Comparison of ENCODE assay signal across 36 cellular contexts in the genomic region with DNA sequence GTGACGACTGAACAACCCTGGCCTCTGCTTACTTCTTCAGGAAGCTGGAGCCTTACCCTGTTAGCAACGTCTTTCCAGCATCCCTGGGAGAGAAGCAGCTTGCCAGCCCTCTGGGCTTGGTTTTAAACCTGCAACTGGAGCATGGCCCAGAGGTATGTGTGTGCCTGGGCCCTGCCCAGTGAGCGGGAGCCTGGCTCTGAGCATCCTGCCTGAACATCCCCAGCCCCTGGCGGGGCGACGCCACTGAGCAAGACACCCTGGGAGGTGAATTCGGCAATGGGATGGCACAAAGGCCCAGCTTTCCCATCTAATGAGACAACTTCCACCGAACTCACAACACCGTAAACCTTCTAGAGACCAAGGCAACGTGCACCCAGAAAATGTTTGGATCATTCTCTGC. TPM values are rescaled to one million over a fixed set of nuclear protein-coding genes. Genes with fewer than 3 reads are reported as not detected.
"Had no signal": no experiment of that assay in that cellular context is flagged by ENCODE, and none has a peak within 500 bp of the region (broad histone marks: within the 10 kb centered on the region; RNA-seq: fewer than 3 reads in every experiment).

No MANE protein-coding gene starts in this region.

- H3K27ac Mint-ChIP-seq: activated B cell treated with CpG ODN at 0.5 μM for 24 hours; activated CD4-positive, alpha-beta memory T cell treated with anti-CD3 and anti-CD28 coated beads for 36 hours; activated CD4-positive, alpha-beta T cell treated with anti-CD3 and anti-CD28 coated beads, Interleukin-2, amount 10 ng/mL, durations not matched to agents 24 days and 14 days; activated CD8-positive, alpha-beta T cell treated with anti-CD3 and anti-CD28 coated beads for 36 hours; activated naive CD4-positive, alpha-beta T cell treated with anti-CD3 and anti-CD28 coated beads for 36 hours; activated naive CD4-positive, alpha-beta T cell treated with anti-CD3 and anti-CD28 coated beads, Interleukin-2, amount 50 U/mL, for 72 hours; activated naive CD8-positive, alpha-beta T cell treated with anti-CD3 and anti-CD28 coated beads for 36 hours; activated T-cell treated with anti-CD3 and anti-CD28 coated beads, Interleukin-2, amount 50 U/mL, for 72 hours; activated T-helper 1 cell treated with anti-CD3 and anti-CD28 coated beads, Interleukin-12 subunit alpha, Interleukin-12 subunit beta, Interleukin-2, Interleukin-4 antibody, amounts not matched to agents 30 ng/mL and 10 ng/mL and 1 ng/mL, durations not matched to agents 14 hours and 24 hours and 36 hours; activated T-helper 17 cell treated with anti-CD3 and anti-CD28 coated beads, Interleukin-2, amount 50 U/mL, for 72 hours; T-helper 1 cell treated with Interleukin-12 subunit alpha and Interleukin-12 subunit beta and Interleukin-4 antibody, amounts not matched to agents 30 μg/mL and 1 μg/mL, for 36 hours; T-helper 2 cell treated with Interferon-gamma antibody and Interleukin-4, amounts not matched to agents 5 μg/mL and 100 μg/mL, for 36 hours had no signal

- H3K36me3 Mint-ChIP-seq: activated CD4-positive, alpha-beta memory T cell treated with anti-CD3 and anti-CD28 coated beads for 36 hours; activated naive CD4-positive, alpha-beta T cell treated with anti-CD3 and anti-CD28 coated beads, Interleukin-2, amount 50 U/mL, for 72 hours; activated naive CD8-positive, alpha-beta T cell treated with anti-CD3 and anti-CD28 coated beads for 36 hours had no signal

- H3K9me3 Mint-ChIP-seq: activated B cell treated with CpG ODN at 0.5 μM for 24 hours; activated CD4-positive, alpha-beta memory T cell treated with anti-CD3 and anti-CD28 coated beads for 36 hours; activated CD4-positive, alpha-beta T cell treated with anti-CD3 and anti-CD28 coated beads, Interleukin-2, amount 10 ng/mL, durations not matched to agents 24 days and 14 days; activated CD8-positive, alpha-beta T cell treated with anti-CD3 and anti-CD28 coated beads for 36 hours; activated naive CD4-positive, alpha-beta T cell treated with anti-CD3 and anti-CD28 coated beads for 36 hours; activated naive CD4-positive, alpha-beta T cell treated with anti-CD3 and anti-CD28 coated beads, Interleukin-2, amount 50 U/mL, for 72 hours; activated naive CD8-positive, alpha-beta T cell treated with anti-CD3 and anti-CD28 coated beads for 36 hours; activated T-cell treated with anti-CD3 and anti-CD28 coated beads, Interleukin-2, amount 50 U/mL, for 4 hours; activated T-cell treated with anti-CD3 and anti-CD28 coated beads, Interleukin-2, amount 50 U/mL, for 72 hours; activated T-helper 1 cell treated with anti-CD3 and anti-CD28 coated beads, Interleukin-12 subunit alpha, Interleukin-12 subunit beta, Interleukin-2, Interleukin-4 antibody, amounts not matched to agents 30 ng/mL and 10 ng/mL and 1 ng/mL, durations not matched to agents 14 hours and 24 hours and 36 hours; activated T-helper 17 cell treated with anti-CD3 and anti-CD28 coated beads, Interleukin-2, amount 50 U/mL, for 72 hours; T-helper 1 cell treated with Interleukin-12 subunit alpha and Interleukin-12 subunit beta and Interleukin-4 antibody, amounts not matched to agents 30 μg/mL and 1 μg/mL, for 36 hours; T-helper 2 cell treated with Interferon-gamma antibody and Interleukin-4, amounts not matched to agents 5 μg/mL and 100 μg/mL, for 36 hours had no signal

- ATAC-seq: activated CD8-positive, alpha-beta T cell treated with anti-CD3 and anti-CD28 coated beads for 36 hours; activated naive CD4-positive, alpha-beta T cell treated with anti-CD3 and anti-CD28 coated beads, Interleukin-2, amount 50 U/mL, for 72 hours; activated T-cell treated with anti-CD3 and anti-CD28 coated beads, Interleukin-2, amount 50 U/mL, for 4 hours; activated T-cell treated with anti-CD3 and anti-CD28 coated beads, Interleukin-2, amount 50 U/mL, for 72 hours; activated T-helper 17 cell treated with anti-CD3 and anti-CD28 coated beads, Interleukin-2, amount 50 U/mL, for 72 hours; body of pancreas had no signal

- H3K4me3 Mint-ChIP-seq: activated B cell treated with CpG ODN at 0.5 μM for 24 hours; activated CD4-positive, alpha-beta memory T cell treated with anti-CD3 and anti-CD28 coated beads for 36 hours; activated CD4-positive, alpha-beta T cell treated with anti-CD3 and anti-CD28 coated beads, Interleukin-2, amount 10 ng/mL, durations not matched to agents 24 days and 14 days; activated CD8-positive, alpha-beta T cell treated with anti-CD3 and anti-CD28 coated beads for 36 hours; activated naive CD4-positive, alpha-beta T cell treated with anti-CD3 and anti-CD28 coated beads for 36 hours; activated naive CD8-positive, alpha-beta T cell treated with anti-CD3 and anti-CD28 coated beads for 36 hours; activated T-cell treated with anti-CD3 and anti-CD28 coated beads, Interleukin-2, amount 50 U/mL, for 4 hours; activated T-cell treated with anti-CD3 and anti-CD28 coated beads, Interleukin-2, amount 50 U/mL, for 72 hours; activated T-helper 1 cell treated with anti-CD3 and anti-CD28 coated beads, Interleukin-12 subunit alpha, Interleukin-12 subunit beta, Interleukin-2, Interleukin-4 antibody, amounts not matched to agents 30 ng/mL and 10 ng/mL and 1 ng/mL, durations not matched to agents 14 hours and 24 hours and 36 hours; activated T-helper 17 cell treated with anti-CD3 and anti-CD28 coated beads, Interleukin-2, amount 50 U/mL, for 72 hours; T-helper 1 cell treated with Interleukin-12 subunit alpha and Interleukin-12 subunit beta and Interleukin-4 antibody, amounts not matched to agents 30 μg/mL and 1 μg/mL, for 36 hours; T-helper 2 cell treated with Interferon-gamma antibody and Interleukin-4, amounts not matched to agents 5 μg/mL and 100 μg/mL, for 36 hours had no signal

- H3K4me1 Mint-ChIP-seq: activated B cell treated with CpG ODN at 0.5 μM for 24 hours; activated CD4-positive, alpha-beta T cell treated with anti-CD3 and anti-CD28 coated beads, Interleukin-2, amount 10 ng/mL, durations not matched to agents 24 days and 14 days; activated naive CD8-positive, alpha-beta T cell treated with anti-CD3 and anti-CD28 coated beads for 36 hours; activated T-helper 17 cell treated with anti-CD3 and anti-CD28 coated beads, Interleukin-2, amount 50 U/mL, for 72 hours had no signal

- FAIRE-seq: astrocyte, TTC549 had no signal

- DNase-seq: activated B cell treated with CpG ODN at 0.5 μM for 24 hours; activated CD4-positive, alpha-beta memory T cell treated with anti-CD3 and anti-CD28 coated beads for 36 hours; activated CD4-positive, alpha-beta T cell treated with anti-CD3 and anti-CD28 coated beads for 4 hours; activated CD4-positive, alpha-beta T cell treated with anti-CD3 and anti-CD28 coated beads, Interleukin-2, amount 10 ng/mL, durations not matched to agents 24 days and 14 days; activated CD4-positive, alpha-beta T cell treated with anti-CD3 and anti-CD28 coated beads, Interleukin-2, amount 50 U/mL, for 1 hour; activated CD4-positive, alpha-beta T cell treated with anti-CD3 and anti-CD28 coated beads, Interleukin-2, amount 50 U/mL, for 4 hours; activated CD4-positive, CD25-positive, alpha-beta regulatory T cell treated with anti-CD3 and anti-CD28 coated beads, Interleukin-2, amount 50 U/mL, for 72 hours; activated CD8-positive, alpha-beta memory T cell treated with anti-CD3 and anti-CD28 coated beads, Interleukin-2, amount 50 U/mL, for 4 hours; activated CD8-positive, alpha-beta T cell treated with anti-CD3 and anti-CD28 coated beads for 36 hours; activated effector memory CD4-positive, alpha-beta T cell treated with anti-CD3 and anti-CD28 coated beads, Interleukin-2, amount 50 U/mL, for 16 hours; activated gamma-delta T cell treated with Interleukin-2 at 50 U/mL for 16 hours; activated naive CD4-positive, alpha-beta T cell; activated naive CD4-positive, alpha-beta T cell treated with anti-CD3 and anti-CD28 coated beads for 36 hours; activated naive CD4-positive, alpha-beta T cell treated with anti-CD3 and anti-CD28 coated beads, Interleukin-2, amount 50 U/mL, for 16 hours; activated naive CD8-positive, alpha-beta T cell treated with anti-CD3 and anti-CD28 coated beads for 36 hours; activated T-cell treated with anti-CD3 and anti-CD28 coated beads for 4 hours; activated T-cell treated with anti-CD3 and anti-CD28 coated beads, Interleukin-2, amount 50 U/mL, for 1 hour; activated T-cell treated with anti-CD3 and anti-CD28 coated beads, Interleukin-2, amount 50 U/mL, for 4 hours; activated T-cell treated with anti-CD3 and anti-CD28 coated beads, Interleukin-2, amount 50 U/mL, for 72 hours; adrenal gland; amniotic stem cell; aorta; body of pancreas; brain microvascular endothelial cell; central memory CD4-positive, alpha-beta T cell; T-helper 1 cell; T-helper 2 cell; T-helper 9 cell had no signal

RNA-seq across cellular contexts. Expression of gene IRX4, which starts 23.6 kb away (rescaled TPM):
- total RNA-seq: activated B cell treated with CpG ODN at 0.5 μM for 24 hours; activated CD4-positive, alpha-beta memory T cell treated with anti-CD3 and anti-CD28 coated beads for 36 hours; activated CD4-positive, alpha-beta T cell treated with anti-CD3 and anti-CD28 coated beads, Interleukin-2, amount 10 ng/mL, durations not matched to agents 24 days and 14 days; activated CD8-positive, alpha-beta memory T cell treated with anti-CD3 and anti-CD28 coated beads for 36 hours; activated CD8-positive, alpha-beta T cell treated with anti-CD3 and anti-CD28 coated beads for 36 hours; activated naive CD4-positive, alpha-beta T cell treated with anti-CD3 and anti-CD28 coated beads for 36 hours; activated naive CD4-positive, alpha-beta T cell treated with anti-CD3 and anti-CD28 coated beads, Interleukin-2, amount 50 U/mL, for 72 hours; activated naive CD8-positive, alpha-beta T cell treated with anti-CD3 and anti-CD28 coated beads for 36 hours; activated T-cell treated with anti-CD3 and anti-CD28 coated beads, Interleukin-2, amount 50 U/mL, for 4 hours; activated T-cell treated with anti-CD3 and anti-CD28 coated beads, Interleukin-2, amount 50 U/mL, for 72 hours; activated T-helper 1 cell treated with anti-CD3 and anti-CD28 coated beads, Interleukin-12 subunit alpha, Interleukin-12 subunit beta, Interleukin-2, Interleukin-4 antibody, amounts not matched to agents 30 ng/mL and 10 ng/mL and 1 ng/mL, durations not matched to agents 14 hours and 24 hours and 36 hours; activated T-helper 17 cell treated with anti-CD3 and anti-CD28 coated beads, Interleukin-2, amount 50 U/mL, for 72 hours; adrenal gland; aorta; body of pancreas had no signal
